Comparison of ENCODE assay signal across 1 cellular context in the genomic region with DNA sequence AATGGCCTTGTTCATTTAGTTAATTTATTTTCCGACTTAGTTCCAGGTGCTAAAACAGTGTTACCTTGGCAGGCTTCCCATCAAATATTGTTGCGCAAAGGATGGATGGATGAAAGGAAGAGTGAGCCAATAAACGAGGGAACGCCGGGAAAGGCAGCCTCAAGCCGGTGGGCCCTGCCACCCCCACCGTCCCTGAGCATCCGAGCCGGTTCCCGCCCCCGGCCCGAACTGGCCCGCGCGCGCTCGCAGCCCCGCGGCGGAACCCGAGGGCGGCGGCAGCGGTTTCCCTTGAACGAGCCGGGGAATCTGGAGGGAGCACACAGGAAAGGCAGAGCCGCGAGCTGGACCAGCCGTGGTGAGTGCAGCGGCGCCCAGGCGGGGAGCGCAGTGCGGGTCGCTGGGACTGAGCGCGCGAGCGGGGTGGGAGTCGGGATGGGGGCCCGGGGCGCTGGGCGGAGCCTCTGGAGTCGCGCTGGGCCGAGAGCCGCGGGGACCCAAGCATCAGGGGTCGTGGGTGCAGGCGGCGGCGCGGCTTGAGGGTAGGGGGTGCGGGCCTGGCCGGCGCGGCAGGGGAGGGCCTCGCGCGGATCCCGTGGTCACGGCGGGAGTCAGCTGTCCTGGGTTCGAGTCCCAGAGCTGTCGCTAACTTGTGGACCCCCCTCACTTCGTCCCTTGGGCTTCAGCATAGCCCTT.
TF ChIP-seq lines count a peak whose summit lies in the region.

A gene with protein sequence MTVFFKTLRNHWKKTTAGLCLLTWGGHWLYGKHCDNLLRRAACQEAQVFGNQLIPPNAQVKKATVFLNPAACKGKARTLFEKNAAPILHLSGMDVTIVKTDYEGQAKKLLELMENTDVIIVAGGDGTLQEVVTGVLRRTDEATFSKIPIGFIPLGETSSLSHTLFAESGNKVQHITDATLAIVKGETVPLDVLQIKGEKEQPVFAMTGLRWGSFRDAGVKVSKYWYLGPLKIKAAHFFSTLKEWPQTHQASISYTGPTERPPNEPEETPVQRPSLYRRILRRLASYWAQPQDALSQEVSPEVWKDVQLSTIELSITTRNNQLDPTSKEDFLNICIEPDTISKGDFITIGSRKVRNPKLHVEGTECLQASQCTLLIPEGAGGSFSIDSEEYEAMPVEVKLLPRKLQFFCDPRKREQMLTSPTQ (plus strand): TSS at position 331 of the 693 bp plus-strand sequence. CDS start 4,057 bp downstream, outside the sequence.

TF ChIP-seq in HCT116, 20 proteins besides CTCF, POLR2A, EP300 and RAD21 (continued from another document):
- TF ChIP-seq ZNF274 (IDR thresholded peaks at IDR 0.05; ENCODE audit: low read depth, low read length) (no peak), CBX3 (IDR thresholded peaks at IDR 0.05; ENCODE audit: low read depth) (peak; percentile 93; the same call in 1 of the 2 replicates), TCF7L2 (IDR thresholded peaks at IDR 0.05; ENCODE audit: borderline replicate concordance, extremely low read depth, insufficient read depth, insufficient read length) (no peak), EGR1 (IDR thresholded peaks at IDR 0.05; ENCODE audit: low read depth) (no peak), CEBPB (IDR thresholded peaks at IDR 0.05; ENCODE audit: low read depth) (peak; percentile 50; the same call in 1 of the 2 replicates), YY1 (IDR thresholded peaks at IDR 0.05; ENCODE audit: extremely low read depth, insufficient replicate concordance, low read depth, low read length) (peak; percentile 82), POLR2AphosphoS5 (IDR thresholded peaks at IDR 0.05; ENCODE audit: low read depth, low read length) (peak; percentile 98), ELF1 (IDR thresholded peaks at IDR 0.05; ENCODE audit: borderline replicate concordance, low read depth) (no peak), SRF (IDR thresholded peaks at IDR 0.05; ENCODE audit: low read depth) (peak; percentile 55; the same call in 1 of the 2 replicates), FOSL1 (IDR thresholded peaks at IDR 0.05; ENCODE audit: low read depth) (no peak)
- TF ChIP-seq, protein P1, sequence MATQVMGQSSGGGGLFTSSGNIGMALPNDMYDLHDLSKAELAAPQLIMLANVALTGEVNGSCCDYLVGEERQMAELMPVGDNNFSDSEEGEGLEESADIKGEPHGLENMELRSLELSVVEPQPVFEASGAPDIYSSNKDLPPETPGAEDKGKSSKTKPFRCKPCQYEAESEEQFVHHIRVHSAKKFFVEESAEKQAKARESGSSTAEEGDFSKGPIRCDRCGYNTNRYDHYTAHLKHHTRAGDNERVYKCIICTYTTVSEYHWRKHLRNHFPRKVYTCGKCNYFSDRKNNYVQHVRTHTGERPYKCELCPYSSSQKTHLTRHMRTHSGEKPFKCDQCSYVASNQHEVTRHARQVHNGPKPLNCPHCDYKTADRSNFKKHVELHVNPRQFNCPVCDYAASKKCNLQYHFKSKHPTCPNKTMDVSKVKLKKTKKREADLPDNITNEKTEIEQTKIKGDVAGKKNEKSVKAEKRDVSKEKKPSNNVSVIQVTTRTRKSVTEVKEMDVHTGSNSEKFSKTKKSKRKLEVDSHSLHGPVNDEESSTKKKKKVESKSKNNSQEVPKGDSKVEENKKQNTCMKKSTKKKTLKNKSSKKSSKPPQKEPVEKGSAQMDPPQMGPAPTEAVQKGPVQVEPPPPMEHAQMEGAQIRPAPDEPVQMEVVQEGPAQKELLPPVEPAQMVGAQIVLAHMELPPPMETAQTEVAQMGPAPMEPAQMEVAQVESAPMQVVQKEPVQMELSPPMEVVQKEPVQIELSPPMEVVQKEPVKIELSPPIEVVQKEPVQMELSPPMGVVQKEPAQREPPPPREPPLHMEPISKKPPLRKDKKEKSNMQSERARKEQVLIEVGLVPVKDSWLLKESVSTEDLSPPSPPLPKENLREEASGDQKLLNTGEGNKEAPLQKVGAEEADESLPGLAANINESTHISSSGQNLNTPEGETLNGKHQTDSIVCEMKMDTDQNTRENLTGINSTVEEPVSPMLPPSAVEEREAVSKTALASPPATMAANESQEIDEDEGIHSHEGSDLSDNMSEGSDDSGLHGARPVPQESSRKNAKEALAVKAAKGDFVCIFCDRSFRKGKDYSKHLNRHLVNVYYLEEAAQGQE (IDR thresholded peaks at IDR 0.05; ENCODE audit: low read depth): no peak
- TF ChIP-seq, protein P2, sequence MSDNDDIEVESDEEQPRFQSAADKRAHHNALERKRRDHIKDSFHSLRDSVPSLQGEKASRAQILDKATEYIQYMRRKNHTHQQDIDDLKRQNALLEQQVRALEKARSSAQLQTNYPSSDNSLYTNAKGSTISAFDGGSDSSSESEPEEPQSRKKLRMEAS (IDR thresholded peaks at IDR 0.05): peak; percentile 74
TF ChIP-seq in HCT116: peak in this region for 10.
